Comparison of ENCODE assay signal across 10 cellular contexts in the genomic region with DNA sequence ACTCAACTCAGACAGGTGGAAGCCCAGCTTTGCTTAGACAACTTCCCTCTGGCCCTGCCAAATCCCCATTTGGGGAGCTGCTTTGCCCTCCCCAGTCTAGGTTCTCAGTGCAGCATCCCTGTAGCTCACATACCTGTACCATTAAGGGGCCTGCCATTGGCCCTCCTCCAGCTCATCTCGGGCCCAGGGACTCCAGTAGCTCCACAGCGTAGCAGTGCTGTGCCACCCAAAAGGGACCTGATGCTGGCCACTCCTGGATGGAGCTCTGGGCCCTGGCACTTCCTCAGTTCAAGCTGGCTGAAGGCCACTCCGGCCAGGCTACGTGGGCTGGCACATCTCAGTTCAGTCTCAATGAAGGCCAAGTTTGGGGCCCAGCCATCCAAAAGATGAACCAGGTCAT. TPM values are rescaled to one million over a fixed set of nuclear protein-coding genes. Genes with fewer than 3 reads are reported as not detected.
"Had no signal": no experiment of that assay in that cellular context is flagged by ENCODE, and none has a peak within 500 bp of the region (broad histone marks: within the 10 kb centered on the region; RNA-seq: fewer than 3 reads in every experiment).

No MANE protein-coding gene starts in this region.

- H3K4me3 ChIP-seq: GM23248, GM23338, HAP-1 had no signal

- H3K9ac ChIP-seq: GM23248 had no signal

- H2AFZ ChIP-seq: GM23248, GM23338 had no signal

- H3K27ac ChIP-seq: GM23248 had no signal

- ATAC-seq: GM23338, HCT116 had no signal

- H3K4me2 ChIP-seq: GM23338 had no signal

- H3K36me3 ChIP-seq: HAP-1 had no signal

- H3K4me1 ChIP-seq: HAP-1 had no signal

- H3K9me3 ChIP-seq: HAP-1 had no signal

- DNase-seq: GM23248, GOT3, H7, H9, HCEC 1CT, HFFc6 had no signal

RNA-seq across cellular contexts. Expression of gene LRIT1, which starts 7.4 kb away (rescaled TPM):
- polyA plus RNA-seq: GM23248, GM23338 had no signal

RNA-seq across cellular contexts. Expression of gene LRIT2, which starts 8.6 kb away (rescaled TPM):
- polyA plus RNA-seq: GM23248, GM23338, H1 had no signal

RNA-seq across cellular contexts. Expression of gene RGR, which starts 10.9 kb away (rescaled TPM):
- polyA plus RNA-seq: GM23248, GM23338, H1 had no signal

RNA-seq across cellular contexts. Expression of gene CDHR1, which starts 39.6 kb away (rescaled TPM):
- polyA plus RNA-seq: GM23248 had no signal
